9 cellular contexts compared by ENCODE assay signal in genomic region chr6:145963216-145964068, GRCh38. TPM values are rescaled to one million over a fixed set of nuclear protein-coding genes. Genes with fewer than 3 reads are reported as not detected.
DNase-seq lines count a peak whose midpoint lies in the region; ATAC-seq, FAIRE-seq and TF ChIP-seq lines count a peak whose summit lies in the region.
"Had no signal": no experiment of that assay in that cellular context is flagged by ENCODE, and none has a peak within 500 bp of the region (broad histone marks: within the 10 kb centered on the region; RNA-seq: fewer than 3 reads in every experiment).

No MANE protein-coding gene starts in this region.

- H3K4me2 ChIP-seq in IMR-90 (ENCODE audit: low read depth, low read length), result peak overlapping the region; percentile 84

- DNase-seq in D721Med (ENCODE audit: insufficient read length, low spot score) (no peak), IMR-90 (peak; percentile 43), T-helper 2 cell (peak; percentile 11 to 53 (median 18)), brain microvascular endothelial cell (peak; percentile 56), immature natural killer cell (peak in 1 of 3 donors; percentile 38), small intestine (peak; percentile 43), ecto neural progenitor cell (ENCODE audit: low spot score) (no peak)

- peaks cover 2 to 13% (median 5%) of the 10 kb centered on the region in 3 donors for H3K27me3 Mint-ChIP-seq in immature natural killer cell (ENCODE audit: low read depth in 3 of 3)

- H3K56ac ChIP-seq in IMR-90 (ENCODE audit: extremely low read depth, insufficient read depth, low read length), result peak overlapping the region; percentile 52

- H3K36me3 ChIP-seq in IMR-90 (ENCODE audit: control insufficient read depth, insufficient read depth, low read length) (no peaks in the 10 kb centered on the region), brain microvascular endothelial cell (replicated peaks) (no peaks in the 10 kb centered on the region), small intestine (ENCODE audit: control insufficient read depth in 2 of 2, insufficient read depth in 2 of 2, low read length in 2 of 2) (no peaks in the 10 kb centered on the region)

- no peak for TF ChIP-seq RAD21 in IMR-90 (IDR thresholded peaks at IDR 0.05; ENCODE audit: low read length)

- H3K4ac ChIP-seq in IMR-90 (ENCODE audit: low read depth, low read length), result peak overlapping the region; percentile 87

- no peak overlapping the region for H2BK15ac ChIP-seq in IMR-90 (ENCODE audit: low read depth, low read length)

- peak overlapping the region; percentile 92 for H2AK9ac ChIP-seq in IMR-90 (replicated peaks; ENCODE audit: low read depth, low read length, poor library complexity)

- H2AK5ac ChIP-seq in IMR-90 (ENCODE audit: low read depth, low read length), result peak overlapping the region; percentile 25; the same call in 1 of the 2 replicates

- H3K4me1 ChIP-seq in IMR-90 (ENCODE audit: control insufficient read depth, insufficient read depth, low read length), result peaks cover 4% of the 10 kb centered on the region; the same call in 1 of the 2 replicates
- H3K4me1 ChIP-seq in small intestine (ENCODE audit: control insufficient read depth in 2 of 2, insufficient read depth in 1 of 2, low read depth in 1 of 2, low read length in 1 of 2), result peaks cover 0 to 2% of the 10 kb centered on the region in 2 donors

- TF ChIP-seq CTCF in D721Med (IDR thresholded peaks at IDR 0.05; ENCODE audit: insufficient read depth, missing control alignments), result no peak
- TF ChIP-seq CTCF in IMR-90 (conservative IDR thresholded peaks at IDR 0.05; ENCODE audit: low read depth, low read length), result no peak
- TF ChIP-seq CTCF in brain microvascular endothelial cell (IDR thresholded peaks at IDR 0.05; ENCODE audit: low read depth, low read length, missing control alignments), result no peak

- BruUV-seq in IMR-90 (replicated peaks; lab: Mats Ljungman, UMichigan), result no TSS peak

- dilution Hi-C loops in IMR-90 (cut with HindIII; ENCODE audit: low sequenced_read_pairs, unreplicated experiment), result no loop called here

- intact Hi-C loops in IMR-90 (cut with micrococcal nuclease), result loop anchor here (5.0 kb wide), 1 partner anchor 579 kb away; the partner anchor contains the start of gene RAB32

- TF ChIP-seq POLR2A in IMR-90 (IDR thresholded peaks at IDR 0.05; ENCODE audit: low read depth, low read length), result no peak

- H3K14ac ChIP-seq in IMR-90 (replicated peaks; ENCODE audit: low read depth, low read length), result peak overlapping the region; percentile 62

- H3K9me1 ChIP-seq in IMR-90 (ENCODE audit: insufficient read depth, low read length), result peaks cover 5% of the 10 kb centered on the region

- H3K4me3 Mint-ChIP-seq in immature natural killer cell, result peak overlapping the region; percentile 97 to 98 (median 98)

- CTCF ChIA-PET in IMR-90 (lab: Yijun Ruan, JAX), result no interaction called here

- H3K27ac ChIP-seq in IMR-90 (ENCODE audit: insufficient read depth, low read length) (peak overlapping the region; percentile 88), brain microvascular endothelial cell (peak overlapping the region; percentile 74), small intestine (ENCODE audit: low read depth in 1 of 2, low read length in 1 of 2) (peak overlapping the region; percentile 60 to 84)

- FAIRE-seq in D721Med (lab: Jason Lieb, UNC), result peak; percentile 6
- FAIRE-seq in small intestine (lab: Jason Lieb, UNC), result no peak
- FAIRE-seq: colon had no signal

- no peaks in the 10 kb centered on the region for H3K27me3 ChIP-seq in IMR-90 (ENCODE audit: control insufficient read depth, insufficient read depth, low read length)
- no peaks in the 10 kb centered on the region for H3K27me3 ChIP-seq in brain microvascular endothelial cell (replicated peaks)
- H3K27me3 ChIP-seq in small intestine (ENCODE audit: control insufficient read depth in 2 of 2, insufficient read depth in 2 of 2, low read length in 2 of 2), result no peaks in the 10 kb centered on the region

- in situ Hi-C loops in IMR-90 (cut with MboI; ENCODE audit: low sequenced_read_pairs), result loop anchor here (10.0 kb wide), 1 partner anchor 581 kb away; the partner anchor contains the start of gene RAB32
- in situ Hi-C loops in brain microvascular endothelial cell (cut with HindIII; ENCODE audit: low pct_ligation_motif_present, low sequenced_read_pairs), result no loop called here

- H4K20me1 ChIP-seq in IMR-90 (ENCODE audit: insufficient read depth, low read length), result no peaks in the 10 kb centered on the region; the same call in 1 of the 2 replicates

- POLR2A ChIA-PET in IMR-90 (lab: Charles Lee; ENCODE audit: unreplicated experiment), result no interaction called here

- 0% methylated on average over 8 of the region's 44 CpGs; no CpG with 5 or more reads in 1 of the 2 experiments for WGBS in IMR-90 (ENCODE audit: extremely low coverage in 2 of 2, insufficient read length in 1 of 2), 2 experiments
- 0 to 1% (median 1%) methylated on average over 44 of the region's 44 CpGs for WGBS in small intestine, 3 donors

- peak overlapping the region; percentile 64 for H3K18ac ChIP-seq in IMR-90 (ENCODE audit: low read depth, low read length)

- H4K91ac ChIP-seq in IMR-90 (ENCODE audit: insufficient read depth, low read depth, low read length), result peak overlapping the region; percentile 26

- peaks cover 6 to 33% of the 10 kb centered on the region in 2 experiments for H3K79me1 ChIP-seq in IMR-90 (ENCODE audit: low read depth in 1 of 2, low read length in 2 of 2)

- H3K4me3 ChIP-seq in IMR-90 (ENCODE audit: insufficient read depth, low read depth, low read length) (peak overlapping the region; percentile 78), brain microvascular endothelial cell (ENCODE audit: low read depth, low read length) (peak overlapping the region; percentile 93), small intestine (ENCODE audit: low read depth in 1 of 2, low read length in 2 of 2) (peak overlapping the region; percentile 88 to 94)

- H4K5ac ChIP-seq in IMR-90 (ENCODE audit: low read depth, low read length), result peak overlapping the region; percentile 57

- H2AFZ ChIP-seq in IMR-90 (replicated peaks; ENCODE audit: low read length, poor library complexity), result peak overlapping the region; percentile 99

- peak overlapping the region; percentile 69 for H2BK5ac ChIP-seq in IMR-90 (ENCODE audit: low read depth, low read length, poor library complexity, severe bottlenecking)

- peak; percentile 38 for ATAC-seq in GM21528 (IDR thresholded peaks at IDR 0.05; ENCODE audit: low FRiP score, unreplicated experiment)
- ATAC-seq in IMR-90 (ENCODE audit: low read depth), result peak; percentile 43

- H3K9me3 ChIP-seq in IMR-90 (ENCODE audit: control insufficient read depth, insufficient read depth, low read length), result no peaks in the 10 kb centered on the region
- no peaks in the 10 kb centered on the region for H3K9me3 ChIP-seq in small intestine (ENCODE audit: control insufficient read depth, low read depth)

- H3K9me3 Mint-ChIP-seq in immature natural killer cell, result no peaks in the 10 kb centered on the region

- peak overlapping the region; percentile 87 to 97 (median 96) for H3K27ac Mint-ChIP-seq in immature natural killer cell

- no peak overlapping the region for H2BK120ac ChIP-seq in IMR-90 (ENCODE audit: low read depth, low read length)

- peak overlapping the region; percentile 91 to 96 for H4K8ac ChIP-seq in IMR-90 (ENCODE audit: low read depth in 2 of 2, low read length in 2 of 2)

- no peaks in the 10 kb centered on the region for H3K36me3 Mint-ChIP-seq in immature natural killer cell

- peak overlapping the region; percentile 63 for H3K23ac ChIP-seq in IMR-90 (ENCODE audit: low read depth, low read length)

- H2BK20ac ChIP-seq in IMR-90 (ENCODE audit: low read depth, low read length), result no peak overlapping the region

- H3K4me1 Mint-ChIP-seq in immature natural killer cell, result peaks cover 36 to 46% of the 10 kb centered on the region in 2 donors

- H3K9ac ChIP-seq in IMR-90 (ENCODE audit: low read depth, low read length), result peak overlapping the region; percentile 92

TF ChIP-seq in IMR-90, 13 proteins besides CTCF, POLR2A, EP300 and RAD21 (continues in another document):
- TF ChIP-seq RCOR1 (IDR thresholded peaks at IDR 0.05; ENCODE audit: insufficient replicate concordance, low read length) (no peak), CEBPB (IDR thresholded peaks at IDR 0.05; ENCODE audit: low read depth, low read length) (no peak), FOS (IDR thresholded peaks at IDR 0.05; ENCODE audit: low read depth, low read length) (no peak), NFE2L2 (IDR thresholded peaks at IDR 0.05; ENCODE audit: low read depth, low read length) (no peak), MAFK (IDR thresholded peaks at IDR 0.05; ENCODE audit: low read depth, low read length) (no peak), SMC3 (IDR thresholded peaks at IDR 0.05; ENCODE audit: low read depth, low read length) (no peak), CHD1 (IDR thresholded peaks at IDR 0.05; ENCODE audit: low read depth, low read length) (no peak), MAZ (IDR thresholded peaks at IDR 0.05; ENCODE audit: borderline replicate concordance, low read depth, low read length) (peak; percentile 11; the same call in 1 of the 2 replicates), RFX5 (IDR thresholded peaks at IDR 0.05; ENCODE audit: low read depth, low read length) (no peak), ELK1 (IDR thresholded peaks at IDR 0.05; ENCODE audit: borderline replicate concordance, low read depth, low read length) (no peak)
- TF ChIP-seq, protein P1, sequence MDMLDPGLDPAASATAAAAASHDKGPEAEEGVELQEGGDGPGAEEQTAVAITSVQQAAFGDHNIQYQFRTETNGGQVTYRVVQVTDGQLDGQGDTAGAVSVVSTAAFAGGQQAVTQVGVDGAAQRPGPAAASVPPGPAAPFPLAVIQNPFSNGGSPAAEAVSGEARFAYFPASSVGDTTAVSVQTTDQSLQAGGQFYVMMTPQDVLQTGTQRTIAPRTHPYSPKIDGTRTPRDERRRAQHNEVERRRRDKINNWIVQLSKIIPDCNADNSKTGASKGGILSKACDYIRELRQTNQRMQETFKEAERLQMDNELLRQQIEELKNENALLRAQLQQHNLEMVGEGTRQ (IDR thresholded peaks at IDR 0.05; ENCODE audit: low read depth, low read length), result no peak

RNA-seq across cellular contexts. Expression of gene SHPRH, which starts 0.7 kb away (rescaled TPM):
- total RNA-seq in IMR-90 (2012; rRNA removed), result 16.0 and 16.7 TPM in 2 replicates
- polyA plus RNA-seq in IMR-90 (2012; rRNA removed), result 2.8 and 3.8 TPM in 2 replicates
- polyA plus RNA-seq in IMR-90 (2012; cell fraction: cytosol; rRNA removed), result 0.55 and 0.73 TPM in 2 replicates
- 1.2 and 10.2 TPM in 2 replicates for polyA plus RNA-seq in IMR-90 (2012; cell fraction: nucleus; rRNA removed; ENCODE audit: low replicate concordance)
- 1 to 10 TPM; 3.1 to 9.9 (median 4.6) TPM for polyA plus RNA-seq in immature natural killer cell
- 1 to 10 TPM; 1.6 to 3.3 (median 2.9) TPM for polyA plus RNA-seq in small intestine

Comparison
In these comparisons a context has a peak if more than half of its experiments do, and no peak if none do; other contexts are left out.
1. DNase-seq: peak in IMR-90 (single experiment), T-helper 2 cell (5 of 5), brain microvascular endothelial cell (single experiment) and small intestine (single experiment); none in D721Med (single experiment) and ecto neural progenitor cell (single experiment).
2. Peak in every context shown above with its lines, with median percentiles within 50 percentile points of each other: H3K27ac ChIP-seq and H3K4me3 ChIP-seq.